1 cellular context compared by ENCODE assay signal in genomic region chr3:141412936-141413354, GRCh38.
A peak's percentile ranks its signal among the peaks of the same experiment; 100 is the strongest.
TF ChIP-seq lines count a peak whose summit lies in the region.

No MANE protein-coding gene starts in this region.

TF ChIP-seq in HepG2, 621 proteins besides CTCF, POLR2A, EP300 and RAD21 (continued from another document and continues in another):
- TF ChIP-seq ZNF281 (CRISPR knock-in tag; IDR thresholded peaks at IDR 0.05; ENCODE audit: borderline replicate concordance) (no peak; the same call in 1 of the 2 replicates), ZFP62 (CRISPR knock-in tag; IDR thresholded peaks at IDR 0.05) (no peak), NFE2L1 (CRISPR knock-in tag; IDR thresholded peaks at IDR 0.05; ENCODE audit: borderline replicate concordance) (no peak), ZBTB4 (CRISPR knock-in tag; IDR thresholded peaks at IDR 0.05; ENCODE audit: borderline replicate concordance) (peak; percentile 77; the same call in 1 of the 2 replicates), ZNF329 (CRISPR knock-in tag; IDR thresholded peaks at IDR 0.05; ENCODE audit: low read depth) (no peak), NR0B2 (CRISPR knock-in tag; IDR thresholded peaks at IDR 0.05) (no peak), PCBP2 (optimal IDR thresholded peaks at IDR 0.05; ENCODE audit: low read depth, low read length, poor library complexity, severe bottlenecking) (no peak), HMGXB3 (CRISPR knock-in tag; IDR thresholded peaks at IDR 0.05; ENCODE audit: borderline replicate concordance) (peak; percentile 57; the same call in 1 of the 2 replicates), ZNF878 (CRISPR knock-in tag; IDR thresholded peaks at IDR 0.05) (peak; percentile 49; the same call in 1 of the 2 replicates), SALL1 (CRISPR knock-in tag; IDR thresholded peaks at IDR 0.05) (peak; percentile 92), ZNF552 (CRISPR knock-in tag; IDR thresholded peaks at IDR 0.05; ENCODE audit: borderline replicate concordance) (no peak), ZNF431 (CRISPR knock-in tag; IDR thresholded peaks at IDR 0.05; ENCODE audit: borderline replicate concordance, low read depth) (no peak; the same call in 1 of the 2 replicates), ZNF317 (CRISPR knock-in tag; IDR thresholded peaks at IDR 0.05) (0 out of 2 replicates have a peak, but pooled peaks have one; percentile 60), FOXM1 (CRISPR knock-in tag; IDR thresholded peaks at IDR 0.05) (no peak), ZNF350 (CRISPR knock-in tag; IDR thresholded peaks at IDR 0.05; ENCODE audit: borderline replicate concordance, low read depth) (peak; percentile 83), ZNF790 (CRISPR knock-in tag; IDR thresholded peaks at IDR 0.05; ENCODE audit: borderline replicate concordance) (no peak), ZNF614 (CRISPR knock-in tag; IDR thresholded peaks at IDR 0.05; ENCODE audit: borderline replicate concordance) (peak; percentile 92), GPBP1L1 (CRISPR knock-in tag; IDR thresholded peaks at IDR 0.05) (no peak), TP53 (CRISPR knock-in tag; conservative IDR thresholded peaks at IDR 0.05) (no peak), ZEB1 (IDR thresholded peaks at IDR 0.05; ENCODE audit: insufficient replicate concordance, low read depth) (peak; percentile 65), ZBTB20 (CRISPR knock-in tag; IDR thresholded peaks at IDR 0.05; ENCODE audit: borderline replicate concordance, low read depth) (no peak), PBX2 (CRISPR knock-in tag; IDR thresholded peaks at IDR 0.05) (no peak), ZSCAN9 (CRISPR knock-in tag; IDR thresholded peaks at IDR 0.05; ENCODE audit: borderline replicate concordance) (0 out of 2 replicates have a peak, but pooled peaks have one; percentile 43), CENPBD1 (CRISPR knock-in tag; IDR thresholded peaks at IDR 0.05; ENCODE audit: borderline replicate concordance, low read depth) (no peak), ZFP41 (CRISPR knock-in tag; IDR thresholded peaks at IDR 0.05; ENCODE audit: borderline replicate concordance) (no peak), ELF4 (CRISPR knock-in tag; IDR thresholded peaks at IDR 0.05; ENCODE audit: borderline replicate concordance) (no peak), ZNF574 (CRISPR knock-in tag; IDR thresholded peaks at IDR 0.05) (peak; percentile 72), SRSF4 (IDR thresholded peaks at IDR 0.05; ENCODE audit: low read depth, low read length, poor library complexity, severe bottlenecking) (no peak), ZNF230 (CRISPR knock-in tag; IDR thresholded peaks at IDR 0.05) (no peak), KDM1A (CRISPR knock-in tag; IDR thresholded peaks at IDR 0.05) (no peak), TMF1 (CRISPR knock-in tag; IDR thresholded peaks at IDR 0.05; ENCODE audit: low read depth) (no peak), ZNF605 (CRISPR knock-in tag; IDR thresholded peaks at IDR 0.05) (no peak; the same call in 1 of the 2 replicates), TFDP1 (CRISPR knock-in tag; IDR thresholded peaks at IDR 0.05; ENCODE audit: borderline replicate concordance) (peak; percentile 78; the same call in 1 of the 2 replicates), CBX1 (IDR thresholded peaks at IDR 0.05; ENCODE audit: low read depth) (peak; percentile 38), PTBP1 (IDR thresholded peaks at IDR 0.05; ENCODE audit: low read depth, low read length, poor library complexity, severe bottlenecking) (no peak), FOSL2 (CRISPR knock-in tag; IDR thresholded peaks at IDR 0.05) (peak; percentile 71), ZNF382 (CRISPR knock-in tag; IDR thresholded peaks at IDR 0.05; ENCODE audit: borderline replicate concordance) (no peak), MIER2 (CRISPR knock-in tag; IDR thresholded peaks at IDR 0.05) (peak; percentile 63; the same call in 1 of the 2 replicates), E2F2 (CRISPR knock-in tag; IDR thresholded peaks at IDR 0.05; ENCODE audit: borderline replicate concordance) (no peak), ATF5 (CRISPR knock-in tag; IDR thresholded peaks at IDR 0.05; ENCODE audit: low read depth) (no peak)
